Comparison of ENCODE assay signal across 1 cellular context in genomic region chr1:1236176-1236763, GRCh38.
TF ChIP-seq lines count a peak whose summit lies in the region.

No MANE protein-coding gene starts in this region.

TF ChIP-seq in H1, 55 proteins besides CTCF, POLR2A, EP300 and RAD21:
- TF ChIP-seq CBX8 (IDR thresholded peaks at IDR 0.05; ENCODE audit: borderline replicate concordance, low read depth, low read length) = no peak
- no peak for TF ChIP-seq CREB1 (IDR thresholded peaks at IDR 0.05)
